In the genomic region with DNA sequence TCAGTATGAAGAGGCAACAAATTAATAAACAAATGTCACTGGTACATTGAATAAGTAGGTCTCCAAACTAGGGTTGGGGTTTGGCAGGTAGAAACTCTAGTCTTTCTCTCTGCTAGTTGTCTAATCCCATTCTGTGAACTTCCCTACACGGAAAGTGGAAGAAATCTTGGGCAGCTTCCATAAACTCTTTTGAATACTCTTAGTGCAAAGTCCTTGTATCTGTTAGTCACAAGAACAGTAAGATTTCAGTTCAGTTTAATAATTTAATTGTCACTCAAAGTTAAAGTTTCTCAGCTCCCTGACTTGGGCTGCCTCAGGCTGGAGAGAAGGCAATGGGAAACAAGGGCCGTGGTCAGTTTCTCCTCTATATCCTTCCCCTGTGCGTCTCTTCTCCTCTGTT, we compare ENCODE assay signal across 33 cellular contexts.
"Had no signal": no experiment of that assay in that cellular context is flagged by ENCODE, and none has a peak within 500 bp of the region (broad histone marks: within the 10 kb centered on the region; RNA-seq: fewer than 3 reads in every experiment).

No MANE protein-coding gene starts in this region.

- ATAC-seq: activated CD4-positive, alpha-beta T cell treated with anti-CD3 and anti-CD28 coated beads for 36 hours; activated CD8-positive, alpha-beta memory T cell treated with anti-CD3 and anti-CD28 coated beads, Interleukin-2, amount 10 ng/mL, durations not matched to agents 7 days and 5 days; activated CD8-positive, alpha-beta T cell treated with anti-CD3 and anti-CD28 coated beads, Interleukin-2, amount 10 ng/mL, durations not matched to agents 7 days and 5 days; activated naive CD8-positive, alpha-beta T cell treated with anti-CD3 and anti-CD28 coated beads, Interleukin-2, amount 50 U/mL, for 24 hours; body of pancreas; effector memory CD8-positive, alpha-beta T cell; foreskin keratinocyte; gastrocnemius medialis; T-cell; T-helper 17 cell had no signal

- H3K4me3 ChIP-seq: adrenal gland, body of pancreas, esophagus muscularis mucosa, gastrocnemius medialis had no signal

- H3K9me3 ChIP-seq: adrenal gland, body of pancreas, esophagus muscularis mucosa, gastrocnemius medialis had no signal

- H3K4me1 ChIP-seq: adrenal gland, body of pancreas, foreskin keratinocyte had no signal

- FAIRE-seq: colon had no signal

- H3K27ac ChIP-seq: adrenal gland, body of pancreas, esophagus muscularis mucosa, foreskin keratinocyte, gastrocnemius medialis, WERI-Rb-1 had no signal

- H3K27me3 ChIP-seq: adrenal gland, body of pancreas, esophagus muscularis mucosa, foreskin keratinocyte, gastrocnemius medialis had no signal

- H3K36me3 ChIP-seq: adrenal gland, esophagus muscularis mucosa, gastrocnemius medialis, WERI-Rb-1 had no signal

- DNase-seq: activated B cell treated with CpG ODN at 0.5 μM for 24 hours; activated CD4-positive, alpha-beta memory T cell treated with anti-CD3 and anti-CD28 coated beads for 36 hours; activated CD4-positive, alpha-beta T cell treated with anti-CD3 and anti-CD28 coated beads for 36 hours; activated CD4-positive, alpha-beta T cell treated with anti-CD3 and anti-CD28 coated beads, Interleukin-2, amount 10 ng/mL, durations not matched to agents 24 days and 14 days; activated CD4-positive, CD25-positive, alpha-beta regulatory T cell treated with anti-CD3 and anti-CD28 coated beads, Interleukin-2, amount 50 U/mL, for 72 hours; activated CD8-positive, alpha-beta memory T cell treated with anti-CD3 and anti-CD28 coated beads, Interleukin-2, amount 10 ng/mL, durations not matched to agents 7 days and 5 days; activated CD8-positive, alpha-beta memory T cell treated with anti-CD3 and anti-CD28 coated beads, Interleukin-2, amount 50 U/mL, for 4 hours; activated CD8-positive, alpha-beta T cell treated with anti-CD3 and anti-CD28 coated beads, Interleukin-2, amount 10 ng/mL, durations not matched to agents 7 days and 5 days; activated effector memory CD4-positive, alpha-beta T cell treated with anti-CD3 and anti-CD28 coated beads, Interleukin-2, amount 50 U/mL, for 16 hours; activated naive CD4-positive, alpha-beta T cell treated with anti-CD3 and anti-CD28 coated beads for 36 hours; activated naive CD8-positive, alpha-beta T cell treated with anti-CD3 and anti-CD28 coated beads for 36 hours; activated naive CD8-positive, alpha-beta T cell treated with anti-CD3 and anti-CD28 coated beads, Interleukin-2, amount 50 U/mL, for 24 hours; activated T-cell treated with anti-CD3 and anti-CD28 coated beads, Interleukin-2, amount 50 U/mL, for 1 hour; activated T-cell treated with anti-CD3 and anti-CD28 coated beads, Interleukin-2, amount 50 U/mL, for 48 hours; adrenal gland; amygdala; aorta; body of pancreas; caudate nucleus; cortex of kidney; dermis blood vessel endothelial cell; effector CD4-positive, alpha-beta T cell; effector memory CD8-positive, alpha-beta T cell; erythroblast; foreskin keratinocyte; gastrocnemius medialis; glutamatergic neuron; T-cell; T-helper 17 cell; T1000; WERI-Rb-1 had no signal
